In genomic region chr6:29942275-29943052, GRCh38 we compare ENCODE assay signal across 8 cellular contexts. TPM values are rescaled to one million over a fixed set of nuclear protein-coding genes. Genes with fewer than 3 reads are reported as not detected.
DNase-seq lines count a peak whose midpoint lies in the region; ATAC-seq and TF ChIP-seq lines count a peak whose summit lies in the region.

TSS of gene HLA-A (plus strand) at chr6:29942532. CDS start at chr6:29942554, 22 bp downstream.

- H3K9ac ChIP-seq in muscle layer of colon (ENCODE audit: low read length) = peak within 1 kb of the TSS; percentile 97

- H3K4me3 ChIP-seq in Panc1 (ENCODE audit: low read depth in 2 of 2, low read length in 2 of 2) = peak within 1 kb of the TSS; percentile 62 to 78
- peak within 1 kb of the TSS; percentile 68 for H3K4me3 ChIP-seq in muscle layer of colon (ENCODE audit: low read depth in 1 of 2, low read length in 2 of 2)

- POLR2A ChIA-PET in Panc1 (lab: Charles Lee) = no interaction called here

- CTCF ChIA-PET in Panc1 (lab: Charles Lee) = no interaction called here

- ATAC-seq in GM21723 (IDR thresholded peaks at IDR 0.05; ENCODE audit: unreplicated experiment) (peak; percentile 86), Panc1 (peak; percentile 98), esophagus mucosa (peak; percentile 97)

- H3K27ac ChIP-seq in Panc1 (ENCODE audit: low read length) = peak within 1 kb of the TSS; percentile 89
- H3K27ac ChIP-seq in muscle layer of colon (ENCODE audit: low read depth, low read length) = peak within 1 kb of the TSS; percentile 82

- H3K27me3 ChIP-seq in Panc1 (ENCODE audit: control insufficient read depth, insufficient read depth, low read length) = no peaks in the 10 kb centered on the region
- no peaks in the 10 kb centered on the region for H3K27me3 ChIP-seq in muscle layer of colon (ENCODE audit: control insufficient read depth in 1 of 2, insufficient read depth in 2 of 2, low read length in 2 of 2)

- intact Hi-C loops in Panc1 (cut with micrococcal nuclease; ENCODE audit: unreplicated experiment) = no loop called here

- DNase-seq in DMS53 (lab: John Stamatoyannopoulos, UW) (peak; percentile 97), KG1 (lab: John Stamatoyannopoulos, UW) (peak; percentile 25), Panc1 (ENCODE audit: low read depth, low spot score) (no peak)
- peak; percentile 93 for DNase-seq in activated T-cell treated with anti-CD3 and anti-CD28 coated beads, Interleukin-2, amount 50 U/mL, for 48 hours
- peak; percentile 87 for DNase-seq in stimulated activated CD8-positive, alpha-beta memory T cell treated with anti-CD3 and anti-CD28 coated beads, Interleukin-7, amount 100 ng/mL, for 1 hour (ENCODE audit: low read depth in 2 of 2)

- TSS peak; percentile 96 for BruUV-seq in Panc1 (replicated peaks; lab: Mats Ljungman, UMichigan)

- no peak for TF ChIP-seq CTCF in Panc1 (IDR thresholded peaks at IDR 0.05)

- in situ Hi-C loops in Panc1 (cut with HindIII; ENCODE audit: low pct_unique_long_range_greater_than_20kb, low sequenced_read_pairs) = no loop called here

- H3K36me3 ChIP-seq in Panc1 (ENCODE audit: control insufficient read depth, insufficient read depth, low read length) = no peaks in the 10 kb centered on the region
- peaks cover 13% of the 10 kb centered on the region for H3K36me3 ChIP-seq in muscle layer of colon (ENCODE audit: insufficient read depth, low read length)

- H3K9me3 ChIP-seq in Panc1 (ENCODE audit: control insufficient read depth, insufficient read depth, low read depth, low read length) (no peaks in the 10 kb centered on the region), muscle layer of colon (ENCODE audit: low read length) (no peaks in the 10 kb centered on the region)

- H3K4me1 ChIP-seq in Panc1 (ENCODE audit: control insufficient read depth, insufficient read depth, low read length) = peaks cover 4% of the 10 kb centered on the region
- peaks cover 14% of the 10 kb centered on the region for H3K4me1 ChIP-seq in muscle layer of colon (ENCODE audit: insufficient read depth, low read length)

RNA-seq across cellular contexts. Expression of gene HLA-A, which starts in this region (rescaled TPM):
- total RNA-seq in Panc1 (2021; ENCODE audit: unreplicated experiment) = 397 TPM
- 603 TPM for polyA plus RNA-seq in Panc1 (2012; ENCODE audit: insufficient read length)
- 100 TPM for total RNA-seq in esophagus mucosa
